In genomic region chr2:112432735-112433479, GRCh38 we compare ENCODE assay signal across 8 cellular contexts. TPM values are rescaled to one million over a fixed set of nuclear protein-coding genes. Genes with fewer than 3 reads are reported as not detected.
DNase-seq lines count a peak whose midpoint lies in the region; ATAC-seq, FAIRE-seq and TF ChIP-seq lines count a peak whose summit lies in the region.
"Not testable (repeated sequence)": the region's sequence is repeated elsewhere in the genome, so short reads cannot be mapped to it uniquely, and the experiment has no call there.

No MANE protein-coding gene starts in this region.

- CTCF ChIA-PET in AG04449 (lab: Yijun Ruan, JAX), result interaction anchor here (0.6 to 2.9 kb wide), 5 partner anchors 61 to 311 kb away, joined by 3 to 20 read pairs (median 7); no protein-coding TSS in a partner anchor

- not testable (repeated sequence) for H3K4ac ChIP-seq in mesendoderm (ENCODE audit: low read depth, low read length)

- peak overlapping the region; percentile 67 for H3K27ac Mint-ChIP-seq in T-helper 2 cell treated with Interferon-gamma antibody and Interleukin-4, amounts not matched to agents 5 μg/mL and 100 μg/mL, for 36 hours
- peak overlapping the region; percentile 47 for H3K27ac Mint-ChIP-seq in astrocyte (ENCODE audit: unreplicated experiment)

- H4K5ac ChIP-seq in mesendoderm (ENCODE audit: low read length), result not testable (repeated sequence)

- H3K27me3 ChIP-seq in astrocyte (ENCODE audit: insufficient read depth, low read length); mesendoderm (ENCODE audit: insufficient read depth, low read length, poor library complexity); spleen (replicated peaks in 1 of 7): not testable (repeated sequence)

- not testable (repeated sequence) for TF ChIP-seq POLR2A in spleen (IDR thresholded peaks at IDR 0.05)

- FAIRE-seq in astrocyte (lab: Jason Lieb, UNC), result not testable (repeated sequence)

- H2BK120ac ChIP-seq in mesendoderm (ENCODE audit: low read depth, low read length), result not testable (repeated sequence)

- not testable (repeated sequence) for H3K9me3 Mint-ChIP-seq in T-helper 2 cell treated with Interferon-gamma antibody and Interleukin-4, amounts not matched to agents 5 μg/mL and 100 μg/mL, for 36 hours; astrocyte (ENCODE audit: unreplicated experiment)

- not testable (repeated sequence) for H3K18ac ChIP-seq in mesendoderm (ENCODE audit: low read length)

- H3K79me1 ChIP-seq in mesendoderm (ENCODE audit: low read length), result not testable (repeated sequence)

- H3K27ac ChIP-seq in astrocyte (ENCODE audit: low read depth, low read length); mesendoderm (ENCODE audit: low read depth, low read length): not testable (repeated sequence)
- peak overlapping the region; percentile 55 to 90 (median 84) for H3K27ac ChIP-seq in spleen

- no CpG with 5 or more reads among the region's 98 CpGs for WGBS in mesendoderm (ENCODE audit: extremely low coverage, insufficient coverage, low lambda C conversion rate)
- WGBS in spleen, 5 donors, result 0 to 63% (median 35%) methylated on average over 29 to 95 of the region's 98 CpGs; no CpG with 5 or more reads in 1 of the 5 donors

- H3K23ac ChIP-seq in mesendoderm (ENCODE audit: low read length), result not testable (repeated sequence)

- not testable (repeated sequence) for H3K79me2 ChIP-seq in astrocyte (ENCODE audit: insufficient read depth, low read length); mesendoderm (ENCODE audit: control insufficient read depth, insufficient read depth, low read length)

- H3K4me3 ChIP-seq in AG04449 (ENCODE audit: low read depth, low read length) (peak overlapping the region; percentile 44), astrocyte (ENCODE audit: insufficient read depth, low read depth, low read length) (peak overlapping the region; percentile 50), fibroblast of villous mesenchyme (ENCODE audit: low read depth, low read length) (peak overlapping the region; percentile 50), spleen (peak overlapping the region; percentile 36 to 76 (median 56))
- not testable (repeated sequence) for H3K4me3 ChIP-seq in mesendoderm (ENCODE audit: low read length)

- intact Hi-C loops in spleen (cut with DNase I; ENCODE audit: low total_unique reads), result loop anchor here (10.0 kb wide), 1 partner anchor 308 kb away; no protein-coding TSS in a partner anchor

- not testable (repeated sequence) for H3K4me1 Mint-ChIP-seq in T-helper 2 cell treated with Interferon-gamma antibody and Interleukin-4, amounts not matched to agents 5 μg/mL and 100 μg/mL, for 36 hours (ENCODE audit: low read depth); astrocyte (ENCODE audit: low read depth, unreplicated experiment)

- not testable (repeated sequence) for H3K9me3 ChIP-seq in astrocyte (ENCODE audit: insufficient read depth, low read depth, low read length); spleen

- H2AK5ac ChIP-seq in mesendoderm (ENCODE audit: low read length), result not testable (repeated sequence)

- peak overlapping the region; percentile 56 for H3K56ac ChIP-seq in mesendoderm (ENCODE audit: low read length)

- not testable (repeated sequence) for H3K4me1 ChIP-seq in astrocyte (ENCODE audit: insufficient read depth, low read length); mesendoderm (ENCODE audit: control insufficient read depth, low read depth, low read length)
- H3K4me1 ChIP-seq in spleen, result peaks cover 0 to 24% (median 12%) of the 10 kb centered on the region in 6 donors

- not testable (repeated sequence) for H3K36me3 ChIP-seq in astrocyte (ENCODE audit: insufficient read depth, low read length); mesendoderm (ENCODE audit: control insufficient read depth, insufficient read depth, low read length); spleen

- POLR2A ChIA-PET in AG04449 (lab: Yijun Ruan, JAX), result not testable (repeated sequence)

- DNase-seq in AG04449 (ENCODE audit: low read depth, low spot score); astrocyte (ENCODE audit: low read depth): not testable (repeated sequence)
- DNase-seq in T-helper 2 cell treated with Interferon-gamma antibody and Interleukin-4, amounts not matched to agents 5 μg/mL and 100 μg/mL, for 36 hours (ENCODE audit: low spot score), result peak; percentile 35
- DNase-seq in fibroblast of villous mesenchyme (ENCODE audit: low read depth) (peak; percentile 18), mesendoderm (peak; percentile 21), spleen (peak; percentile 82)

- TF ChIP-seq CTCF in AG04449 (IDR thresholded peaks at IDR 0.05; ENCODE audit: insufficient read depth, low read length, missing control alignments); astrocyte (IDR thresholded peaks at IDR 0.05; ENCODE audit: insufficient read depth, low read depth, low read length); fibroblast of villous mesenchyme (IDR thresholded peaks at IDR 0.05; ENCODE audit: insufficient read depth, low read depth, low read length); spleen (IDR thresholded peaks at IDR 0.05 in 8 of 11, conservative IDR thresholded peaks at IDR 0.05 in 3 of 11): not testable (repeated sequence)

- H3K36me3 Mint-ChIP-seq in T-helper 2 cell treated with Interferon-gamma antibody and Interleukin-4, amounts not matched to agents 5 μg/mL and 100 μg/mL, for 36 hours (ENCODE audit: low read depth); astrocyte (ENCODE audit: low read depth, unreplicated experiment): not testable (repeated sequence)

- H2BK15ac ChIP-seq in mesendoderm (replicated peaks; ENCODE audit: low read depth), result not testable (repeated sequence)

- H2BK5ac ChIP-seq in mesendoderm (ENCODE audit: low read length), result not testable (repeated sequence)

- peak overlapping the region; percentile 62 for H3K9ac ChIP-seq in astrocyte (ENCODE audit: low read length)
- not testable (repeated sequence) for H3K9ac ChIP-seq in mesendoderm (ENCODE audit: low read length)

- peak overlapping the region; percentile 85 for H3K4me3 Mint-ChIP-seq in T-helper 2 cell treated with Interferon-gamma antibody and Interleukin-4, amounts not matched to agents 5 μg/mL and 100 μg/mL, for 36 hours
- H3K4me3 Mint-ChIP-seq in astrocyte (ENCODE audit: unreplicated experiment), result peak overlapping the region; percentile 82

- ATAC-seq in GM19372 (IDR thresholded peaks at IDR 0.05; ENCODE audit: low read depth, unreplicated experiment) (peak; percentile 39), HG03045 (IDR thresholded peaks at IDR 0.05; ENCODE audit: unreplicated experiment) (peak; percentile 50)

- peak overlapping the region; percentile 52 for H2AFZ ChIP-seq in astrocyte (ENCODE audit: low read depth, low read length)

- not testable (repeated sequence) for H4K8ac ChIP-seq in mesendoderm (ENCODE audit: low read depth, low read length)

- peak overlapping the region; percentile 80 for H3K4me2 ChIP-seq in astrocyte (ENCODE audit: low read length)
- not testable (repeated sequence) for H3K4me2 ChIP-seq in mesendoderm (ENCODE audit: low read length)

- H4K20me1 ChIP-seq in astrocyte (ENCODE audit: insufficient read depth, low read length), result not testable (repeated sequence)

- H3K27me3 Mint-ChIP-seq in T-helper 2 cell treated with Interferon-gamma antibody and Interleukin-4, amounts not matched to agents 5 μg/mL and 100 μg/mL, for 36 hours (ENCODE audit: low read depth); astrocyte (ENCODE audit: low read depth, unreplicated experiment): not testable (repeated sequence)

RNA-seq across cellular contexts. Expression of gene RGPD8, which starts 0.5 kb away (rescaled TPM):
- total RNA-seq in astrocyte (9.6 and 11.6 TPM in 2 replicates), fibroblast of villous mesenchyme (12.6 and 19.0 TPM in 2 replicates), spleen (10 to 100 TPM; 11.1 to 35.4 (median 18.9) TPM)
- polyA plus RNA-seq in mesendoderm (2013, experiment 1 of 2), result 7.6 TPM
- polyA plus RNA-seq in mesendoderm (2013, experiment 2 of 2), result 7.3 TPM
- 1 to 10 TPM in 1 of 3 donors, under 1 TPM in 2; 0.09 to 1.3 (median 0.49) TPM for polyA plus RNA-seq in spleen

RNA-seq across cellular contexts. Expression of gene TTL, which starts 49.0 kb away (rescaled TPM):
- 51.6 and 58.1 TPM in 2 replicates for total RNA-seq in astrocyte
- total RNA-seq in fibroblast of villous mesenchyme, result 43.5 and 63.9 TPM in 2 replicates
- 28.1 TPM for polyA plus RNA-seq in mesendoderm (2013, experiment 1 of 2)
- polyA plus RNA-seq in mesendoderm (2013, experiment 2 of 2), result 28.8 TPM
- 10 to 100 TPM; 17.6 to 29.8 (median 27.1) TPM for total RNA-seq in spleen
- polyA plus RNA-seq in spleen, result 10 to 100 TPM in 1 of 3 donors, 1 to 10 TPM in 2; 8.1 to 12.7 (median 9.1) TPM
